In the genomic region with DNA sequence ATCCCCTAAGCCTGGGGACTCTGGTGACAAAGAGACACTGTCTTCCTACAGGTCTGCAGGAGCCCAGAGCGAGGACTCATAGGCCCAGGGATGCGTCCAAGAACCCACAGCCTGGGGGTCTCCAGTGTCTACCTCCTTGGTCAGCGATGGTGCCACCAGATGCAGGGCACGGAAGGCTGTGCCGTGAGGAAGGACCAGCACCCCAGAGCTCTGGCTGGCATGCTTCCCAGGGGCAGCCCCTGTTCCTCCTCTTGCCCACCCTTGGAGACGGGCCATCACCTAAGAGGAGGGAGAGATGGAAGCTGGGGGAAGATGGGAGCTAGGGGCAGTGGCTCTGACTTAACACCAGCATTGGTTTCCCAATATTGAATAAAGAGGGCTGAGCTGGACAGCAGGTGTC, we compare ENCODE assay signal across 27 cellular contexts.
"Had no signal": no experiment of that assay in that cellular context is flagged by ENCODE, and none has a peak within 500 bp of the region (broad histone marks: within the 10 kb centered on the region; RNA-seq: fewer than 3 reads in every experiment).

No MANE protein-coding gene starts in this region.

- H3K27ac ChIP-seq: colonic mucosa, epithelial cell of prostate, esophagus squamous epithelium, gastrocnemius medialis, heart right ventricle, lower lobe of right lung had no signal

- H3K4me1 ChIP-seq: colonic mucosa, esophagus squamous epithelium, gastrocnemius medialis, heart right ventricle, lower lobe of right lung had no signal

- H3K9me3 ChIP-seq: colonic mucosa, esophagus squamous epithelium, gastrocnemius medialis, heart right ventricle, lower lobe of right lung, mucosa of descending colon had no signal

- H3K27me3 ChIP-seq: colonic mucosa, esophagus squamous epithelium, gastrocnemius medialis, heart right ventricle had no signal

- ATAC-seq: effector memory CD8-positive, alpha-beta T cell; esophagus mucosa; gastrocnemius medialis; heart right ventricle; left colon; left lobe of liver; left ventricle myocardium superior; lower lobe of right lung; mucosa of descending colon had no signal

- DNase-seq: cerebellar nuclear complex; colonic mucosa; cortex of kidney; effector CD8-positive, alpha-beta T cell; effector memory CD8-positive, alpha-beta T cell; endodermal cell; erythroblast; esophagus squamous epithelium; foreskin fibroblast; foreskin melanocyte; gastrocnemius medialis; glutamatergic neuron; head of caudate nucleus; heart right ventricle; hippocampal formation; kidney glomerular epithelial cell; left colon; left ventricle myocardium superior; lower lobe of right lung; mesenchymal stem cell had no signal

- H3K4me3 ChIP-seq: colonic mucosa, esophagus squamous epithelium, gastrocnemius medialis, heart right ventricle, lower lobe of right lung, mucosa of descending colon had no signal

- H3K36me3 ChIP-seq: colonic mucosa, esophagus squamous epithelium, gastrocnemius medialis, heart right ventricle, lower lobe of right lung had no signal

- FAIRE-seq: endometrium, islet of Langerhans, keratinocyte had no signal
